9 cellular contexts compared by ENCODE assay signal in the genomic region with DNA sequence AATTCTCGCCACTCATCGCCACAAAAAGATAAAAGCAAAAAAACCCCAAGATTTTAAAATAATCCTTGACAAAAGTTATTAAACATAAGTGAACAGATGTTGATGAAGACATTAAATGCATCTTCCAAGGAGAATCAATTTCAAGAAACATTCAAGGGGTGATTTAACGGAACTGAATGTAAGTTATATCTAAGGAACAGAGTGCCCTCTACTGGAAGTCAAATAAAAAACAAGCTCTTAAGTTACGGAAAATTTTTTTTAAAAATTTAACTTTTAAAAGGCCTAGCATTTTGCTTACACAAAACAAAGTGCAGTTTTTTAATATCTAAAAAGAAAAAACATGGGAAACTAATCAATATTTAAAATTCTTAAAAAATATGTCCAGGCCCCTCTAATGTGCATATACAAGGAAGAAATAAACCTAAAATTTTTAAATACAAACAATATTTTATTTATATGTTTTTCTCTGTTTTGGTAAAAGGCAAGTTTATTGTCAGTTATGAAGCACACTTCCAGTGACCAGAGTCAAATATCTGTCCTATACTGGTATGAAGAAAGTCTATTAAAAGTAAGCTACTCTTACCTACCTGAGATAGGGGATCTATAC. TPM values are rescaled to one million over a fixed set of nuclear protein-coding genes. Genes with fewer than 3 reads are reported as not detected.
DNase-seq lines count a peak whose midpoint lies in the region; ATAC-seq, FAIRE-seq and TF ChIP-seq lines count a peak whose summit lies in the region.
"Had no signal": no experiment of that assay in that cellular context is flagged by ENCODE, and none has a peak within 500 bp of the region (broad histone marks: within the 10 kb centered on the region; RNA-seq: fewer than 3 reads in every experiment).

No MANE protein-coding gene starts in this region.

- H3K36me3 ChIP-seq in heart right ventricle (peaks cover 0 to 74% (median 4%) of the 10 kb centered on the region in 9 donors), OCI-LY3 (replicated peaks; ENCODE audit: low read depth, low read length) (peaks cover 53% of the 10 kb centered on the region), fibroblast of lung (ENCODE audit: control insufficient read depth, insufficient read depth, low read length) (peaks cover 1% of the 10 kb centered on the region), small intestine (ENCODE audit: control insufficient read depth in 2 of 2, insufficient read depth in 2 of 2, low read length in 2 of 2) (peaks cover 0 to 2% of the 10 kb centered on the region in 2 donors)

- ATAC-seq in heart right ventricle (no peak), Right ventricle myocardium inferior (no peak), HG03460 (IDR thresholded peaks at IDR 0.05; ENCODE audit: unreplicated experiment) (no peak)

- H3K9ac ChIP-seq in OCI-LY3 (ENCODE audit: low read length), result no peak overlapping the region
- no peak overlapping the region for H3K9ac ChIP-seq in fibroblast of lung (ENCODE audit: insufficient read depth, low read length)

- peaks cover 0 to 5% (median 0%) of the 10 kb centered on the region in 9 donors for H3K4me1 ChIP-seq in heart right ventricle
- no peaks in the 10 kb centered on the region for H3K4me1 ChIP-seq in OCI-LY3 (ENCODE audit: low read length)
- no peaks in the 10 kb centered on the region for H3K4me1 ChIP-seq in fibroblast of lung (ENCODE audit: control insufficient read depth, extremely low read depth, insufficient read depth, low read length)
- H3K4me1 ChIP-seq in small intestine (ENCODE audit: control insufficient read depth in 2 of 2, insufficient read depth in 1 of 2, low read depth in 1 of 2, low read length in 1 of 2), result no peaks in the 10 kb centered on the region

- peaks cover 23% of the 10 kb centered on the region for H3K79me2 ChIP-seq in OCI-LY3 (ENCODE audit: low read length)
- no peaks in the 10 kb centered on the region for H3K79me2 ChIP-seq in fibroblast of lung (ENCODE audit: control insufficient read depth, insufficient read depth, low read length)

- H3K27ac ChIP-seq in heart right ventricle, result no peak overlapping the region
- H3K27ac ChIP-seq in OCI-LY3 (ENCODE audit: low read length), result no peak overlapping the region
- no peak overlapping the region for H3K27ac ChIP-seq in fibroblast of lung (ENCODE audit: insufficient read depth, low read length)
- H3K27ac ChIP-seq in small intestine (ENCODE audit: low read depth in 1 of 2, low read length in 1 of 2), result no peak overlapping the region

- WGBS in heart right ventricle, 2 donors, result 52% methylated on average over 4 of the region's 4 CpGs
- WGBS in small intestine, 3 donors, result 57 to 64% (median 63%) methylated on average over 4 of the region's 4 CpGs

- peak in 8 of 9 donors; percentile 29 to 71 (median 58) for TF ChIP-seq CTCF in heart right ventricle (IDR thresholded peaks at IDR 0.05)
- peak; percentile 66 for TF ChIP-seq CTCF in OCI-LY3 (IDR thresholded peaks at IDR 0.05; ENCODE audit: low read depth, low read length)
- TF ChIP-seq CTCF in fibroblast of lung (conservative IDR thresholded peaks at IDR 0.05 in 1 of 2, IDR thresholded peaks at IDR 0.05 in 1 of 2; ENCODE audit: low read depth in 1 of 2, low read length in 2 of 2), result peak in 1 of 2 donors; percentile 47

- peaks cover 5% of the 10 kb centered on the region; the same call in 1 of the 2 replicates for H4K20me1 ChIP-seq in OCI-LY3 (ENCODE audit: insufficient read depth, low read length)
- H4K20me1 ChIP-seq in fibroblast of lung (ENCODE audit: control insufficient read depth, extremely low read depth, insufficient read depth, low read length), result no peaks in the 10 kb centered on the region

- no peak overlapping the region for H3K4me2 ChIP-seq in OCI-LY3 (ENCODE audit: low read length)
- H3K4me2 ChIP-seq in fibroblast of lung (ENCODE audit: extremely low read depth, insufficient read depth, low read length), result no peak overlapping the region

- DNase-seq in heart right ventricle, result no peak
- DNase-seq in Right ventricle myocardium inferior (ENCODE audit: missing footprints), result no peak
- DNase-seq in fibroblast of lung (ENCODE audit: low read depth in 2 of 2), result peak; percentile 61 to 79
- DNase-seq in small intestine, result peak; percentile 14
- no peak for DNase-seq in HPDE6-E6E7 (ENCODE audit: extremely low spot score)
- no peak for DNase-seq in middle frontal gyrus (ENCODE audit: extremely low spot score, low spot score)
- DNase-seq: activated naive CD8-positive, alpha-beta T cell treated with anti-CD3 and anti-CD28 coated beads, Interleukin-2, amount 10 ng/mL, durations not matched to agents 7 days and 5 days had no signal

- H3K27me3 ChIP-seq in heart right ventricle, result no peaks in the 10 kb centered on the region
- H3K27me3 ChIP-seq in OCI-LY3 (ENCODE audit: low read depth, low read length), result no peaks in the 10 kb centered on the region
- no peaks in the 10 kb centered on the region for H3K27me3 ChIP-seq in fibroblast of lung (ENCODE audit: control insufficient read depth, insufficient read depth, low read length)
- no peaks in the 10 kb centered on the region for H3K27me3 ChIP-seq in small intestine (ENCODE audit: control insufficient read depth in 2 of 2, insufficient read depth in 2 of 2, low read length in 2 of 2)

- no peak for FAIRE-seq in small intestine (lab: Jason Lieb, UNC)

- H3K4me3 ChIP-seq in heart right ventricle, result no peak overlapping the region
- no peak overlapping the region for H3K4me3 ChIP-seq in OCI-LY3 (ENCODE audit: low read length)
- H3K4me3 ChIP-seq in fibroblast of lung (replicated peaks in 1 of 4; ENCODE audit: control extremely low read depth in 1 of 4, insufficient read depth in 1 of 4, low read depth in 3 of 4, low read length in 4 of 4), result no peak overlapping the region
- no peak overlapping the region for H3K4me3 ChIP-seq in small intestine (ENCODE audit: low read depth in 1 of 2, low read length in 2 of 2)

- H2AFZ ChIP-seq in OCI-LY3 (ENCODE audit: low read depth, low read length), result no peak overlapping the region
- H2AFZ ChIP-seq in fibroblast of lung (ENCODE audit: low read length), result no peak overlapping the region

- intact Hi-C loops in heart right ventricle (cut with DNase I) (loop anchor here (5.0 to 10.0 kb wide), 8 partner anchors 270 to 1142 kb away; a partner anchor contains a TSS), Right ventricle myocardium inferior (cut with DNase I) (loop anchor here (5.0 to 10.0 kb wide), 4 partner anchors 273 to 1160 kb away; no protein-coding TSS in a partner anchor)

- H3K9me3 ChIP-seq in heart right ventricle (no peaks in the 10 kb centered on the region), OCI-LY3 (ENCODE audit: insufficient read depth, low read length) (no peaks in the 10 kb centered on the region), fibroblast of lung (ENCODE audit: control insufficient read depth, insufficient read depth, low read depth, low read length) (no peaks in the 10 kb centered on the region), small intestine (ENCODE audit: control insufficient read depth, low read depth) (no peaks in the 10 kb centered on the region)

RNA-seq across cellular contexts. Expression of a gene that starts 28.0 kb away (rescaled TPM):
- total RNA-seq in heart right ventricle, result 10 to 100 TPM in 2 of 10 donors, 1 to 10 TPM in 8; 7.1 to 10.3 (median 9.2) TPM
- polyA plus RNA-seq in heart right ventricle, result 1 to 10 TPM; 2.9 to 6.0 TPM
- 7.5 TPM for total RNA-seq in Right ventricle myocardium inferior
- total RNA-seq in fibroblast of lung, result 24.9 and 30.3 TPM in 2 replicates
- 23.6 and 31.3 TPM in 2 replicates for polyA plus RNA-seq in fibroblast of lung
- 14.8 and 23.6 TPM in 2 replicates for polyA plus RNA-seq in fibroblast of lung (2012)
- polyA minus RNA-seq in fibroblast of lung (ENCODE audit: low replicate concordance), result 4.2 and 9.5 TPM in 2 replicates
- polyA plus RNA-seq in small intestine, result 1 to 10 TPM; 4.1 to 6.7 (median 4.5) TPM

Comparison
In these comparisons a context has a peak if more than half of its experiments do, and no peak if none do; other contexts are left out.
1. DNase-seq: peak in fibroblast of lung (2 of 2) and small intestine (single experiment); none in heart right ventricle (0 of 2), Right ventricle myocardium inferior (single experiment), HPDE6-E6E7 (single experiment) and middle frontal gyrus (single experiment).